8 cellular contexts compared by ENCODE assay signal in the genomic region with DNA sequence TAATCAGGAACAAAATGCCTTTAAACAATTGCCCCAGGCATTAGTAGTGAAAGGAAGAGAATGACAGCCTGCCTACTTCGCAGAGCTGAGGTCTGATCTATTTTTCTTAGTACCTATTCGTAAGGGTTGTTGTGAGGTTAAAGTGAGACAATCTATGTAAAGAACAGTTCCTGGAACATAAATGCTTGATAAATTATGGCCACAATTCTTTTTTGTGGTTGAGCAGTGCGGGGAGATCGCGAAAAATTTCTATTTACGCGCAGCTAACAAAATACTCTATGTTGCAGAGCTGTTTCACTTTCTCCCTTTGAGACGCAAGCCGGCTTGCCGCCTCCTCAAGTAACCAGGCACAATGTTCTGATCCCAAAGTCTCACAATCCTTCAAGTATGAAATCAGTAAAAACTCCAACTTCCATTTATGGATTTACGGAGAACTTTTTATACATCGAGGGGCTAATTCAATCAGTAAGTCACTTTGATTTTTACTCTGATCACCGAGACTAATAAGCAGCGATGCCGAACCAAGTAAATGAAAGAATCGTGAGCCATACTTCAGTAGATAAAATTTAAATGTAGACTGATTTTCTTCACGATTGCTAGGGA.
DNase-seq lines count a peak whose midpoint lies in the region; ATAC-seq and TF ChIP-seq lines count a peak whose summit lies in the region.

No MANE protein-coding gene starts in this region.

- in situ Hi-C loops in GM13977 (cut with MboI; ENCODE audit: low pct_unique_long_range_greater_than_20kb, low sequenced_read_pairs, unreplicated experiment), result no loop called here

- TF ChIP-seq CTCF in GM13977 (IDR thresholded peaks at IDR 0.05; ENCODE audit: extremely low read depth, insufficient read depth, missing control alignments), result no peak
- no peak for TF ChIP-seq CTCF in NB4 (IDR thresholded peaks at IDR 0.05; ENCODE audit: low read depth, low read length)

- TF ChIP-seq POLR2A in NB4 (IDR thresholded peaks at IDR 0.05; ENCODE audit: extremely low read depth, insufficient read length), result no peak

- DNase-seq in GM13977 (ENCODE audit: low spot score), result peak; percentile 50
- peak; percentile 73 for DNase-seq in NB4 (ENCODE audit: low read depth)
- DNase-seq in cerebellar cortex (ENCODE audit: low spot score), result peak; percentile 81
- peak; percentile 68 for DNase-seq in kidney tubule cell (ENCODE audit: low spot score)
- DNase-seq in stimulated activated CD4-positive, alpha-beta T cell treated with anti-CD3 and anti-CD28 coated beads, Interleukin-2, amount 100 ng/mL, for 24 hours, result peak; percentile 45 to 56
- no peak for DNase-seq in NCI-H226
- DNase-seq in NCI-H774 (lab: John Stamatoyannopoulos, UW), result no peak

- ATAC-seq in activated CD4-positive, CD25-positive, alpha-beta regulatory T cell treated with anti-CD3 and anti-CD28 coated beads, Interleukin-2, amount 50 U/mL, for 24 hours, result peak; percentile 24 to 30

- peak overlapping the region; percentile 69 for H3K4me3 ChIP-seq in NB4 (ENCODE audit: low read depth, low read length)

Comparison
In these comparisons a context has a peak if more than half of its experiments do, and no peak if none do; other contexts are left out.
1. DNase-seq: peak in GM13977 (single experiment), NB4 (single experiment), cerebellar cortex (single experiment), kidney tubule cell (single experiment) and stimulated activated CD4-positive, alpha-beta T cell treated with anti-CD3 and anti-CD28 coated beads, Interleukin-2, amount 100 ng/mL, for 24 hours (2 of 2); none in NCI-H226 (single experiment) and NCI-H774 (single experiment).